Comparison of ENCODE assay signal across 28 cellular contexts in genomic region chr6:88133718-88134117, GRCh38. TPM values are rescaled to one million over a fixed set of nuclear protein-coding genes. Genes with fewer than 3 reads are reported as not detected.
"Had no signal": no experiment of that assay in that cellular context is flagged by ENCODE, and none has a peak within 500 bp of the region (broad histone marks: within the 10 kb centered on the region; RNA-seq: fewer than 3 reads in every experiment).

No MANE protein-coding gene starts in this region.

- H3K4me1 ChIP-seq: heart left ventricle, left ventricle myocardium inferior, psoas muscle, right atrium auricular region, right lobe of liver, tibial nerve, uterus had no signal

- H3K27me3 ChIP-seq: heart left ventricle, ovary, right atrium auricular region, right lobe of liver, tibial nerve, uterus had no signal

- H3K9me3 Mint-ChIP-seq: immature natural killer cell; stimulated activated naive CD8-positive, alpha-beta T cell treated with anti-CD3 and anti-CD28 coated beads, Interleukin-15, Interleukin-2, amounts not matched to agents 100 ng/mL and 50 ng/mL, for 24 hours; type B pancreatic cell had no signal

- H3K4me3 ChIP-seq: heart left ventricle, left ventricle myocardium inferior, lung, ovary, psoas muscle, right atrium auricular region, right lobe of liver, skin epidermis, tibial nerve, uterus had no signal

- H3K4me3 Mint-ChIP-seq: immature natural killer cell; mesothelial cell of epicardium; naive thymus-derived CD4-positive, alpha-beta T cell; natural killer cell treated with Interleukin-12 subunit alpha and Interleukin-12 subunit beta and Interleukin-15 and Interleukin-18, amount 100 ng/mL, for 72 hours; stimulated activated naive CD8-positive, alpha-beta T cell treated with anti-CD3 and anti-CD28 coated beads, Interleukin-15, Interleukin-2, amounts not matched to agents 100 ng/mL and 50 ng/mL, for 24 hours; type B pancreatic cell had no signal

- DNase-seq: heart left ventricle; hypothalamus; immature natural killer cell; kidney; left ventricle myocardium inferior; mesendoderm; naive thymus-derived CD4-positive, alpha-beta T cell; ovary; posterior cingulate gyrus; psoas muscle; right lobe of liver; stimulated activated CD4-positive, alpha-beta T cell treated with anti-CD3 and anti-CD28 coated beads, Interleukin-12 subunit alpha, Interleukin-12 subunit beta, amount 100 ng/mL, for 4 hours; stimulated activated CD4-positive, alpha-beta T cell treated with anti-CD3 and anti-CD28 coated beads, Interleukin-15, amount 100 ng/mL, for 24 hours; stimulated activated CD4-positive, alpha-beta T cell treated with anti-CD3 and anti-CD28 coated beads, Interleukin-2, amount 100 ng/mL, for 24 hours; stimulated activated CD4-positive, alpha-beta T cell treated with anti-CD3 and anti-CD28 coated beads, Interleukin-4, amount 100 ng/mL, for 1 hour; stimulated activated naive CD4-positive, alpha-beta T cell; substantia nigra; uterus had no signal

- FAIRE-seq: islet of Langerhans, kidney had no signal

- H3K27ac Mint-ChIP-seq: immature natural killer cell; mesothelial cell of epicardium; naive thymus-derived CD4-positive, alpha-beta T cell; natural killer cell treated with Interleukin-12 subunit alpha and Interleukin-12 subunit beta and Interleukin-15 and Interleukin-18, amount 100 ng/mL, for 72 hours; stimulated activated naive CD8-positive, alpha-beta T cell treated with anti-CD3 and anti-CD28 coated beads, Interleukin-15, Interleukin-2, amounts not matched to agents 100 ng/mL and 50 ng/mL, for 24 hours; type B pancreatic cell had no signal

- H3K27ac ChIP-seq: heart left ventricle, left ventricle myocardium inferior, ovary, psoas muscle, right atrium auricular region, right lobe of liver, skin epidermis, tibial nerve, uterus had no signal

- ATAC-seq: heart left ventricle; naive thymus-derived CD4-positive, alpha-beta T cell; natural killer cell treated with Interleukin-12 subunit alpha and Interleukin-12 subunit beta and Interleukin-15 and Interleukin-18, amount 100 ng/mL, for 72 hours; psoas muscle; right lobe of liver had no signal

- H3K4me1 Mint-ChIP-seq: immature natural killer cell; mesothelial cell of epicardium; naive thymus-derived CD4-positive, alpha-beta T cell had no signal

- H3K9me3 ChIP-seq: heart left ventricle, left ventricle myocardium inferior, ovary, psoas muscle, right atrium auricular region, right lobe of liver, tibial nerve, uterus had no signal

- H3K36me3 ChIP-seq: heart left ventricle, left ventricle myocardium inferior, ovary, right atrium auricular region, right lobe of liver, tibial nerve, uterus had no signal

- H3K36me3 Mint-ChIP-seq: immature natural killer cell; mesothelial cell of epicardium; natural killer cell treated with Interleukin-12 subunit alpha and Interleukin-12 subunit beta and Interleukin-15 and Interleukin-18, amount 100 ng/mL, for 72 hours; type B pancreatic cell had no signal

RNA-seq across cellular contexts. Expression of gene CNR1, which starts 32.4 kb away (rescaled TPM):
- total RNA-seq: myocyte; naive thymus-derived CD4-positive, alpha-beta T cell; natural killer cell treated with Interleukin-12 subunit alpha and Interleukin-12 subunit beta and Interleukin-15 and Interleukin-18, amount 100 ng/mL, for 72 hours had no signal
- polyA plus RNA-seq: immature natural killer cell; naive thymus-derived CD4-positive, alpha-beta T cell had no signal
